8 cellular contexts compared by ENCODE assay signal in genomic region chr9:36407122-36407723, GRCh38. TPM values are rescaled to one million over a fixed set of nuclear protein-coding genes. Genes with fewer than 3 reads are reported as not detected.
DNase-seq lines count a peak whose midpoint lies in the region; ATAC-seq and TF ChIP-seq lines count a peak whose summit lies in the region.

No MANE protein-coding gene starts in this region.

- no peaks in the 10 kb centered on the region for H3K9me3 ChIP-seq in BE2C

- H3K27me3 ChIP-seq in BE2C: no peaks in the 10 kb centered on the region

- no peak overlapping the region for H3K4me3 ChIP-seq in BE2C (ENCODE audit: low read depth, low read length)
- no peak overlapping the region for H3K4me3 ChIP-seq in WI38 (ENCODE audit: low read depth, low read length)
- H3K4me3 ChIP-seq in cardiac fibroblast (replicated peaks in 1 of 2; ENCODE audit: low read depth in 2 of 2, low read length in 2 of 2): no peak overlapping the region

- peak; percentile 90 for TF ChIP-seq CTCF in BE2C (IDR thresholded peaks at IDR 0.05; ENCODE audit: low read depth, low read length)
- peak; percentile 83 for TF ChIP-seq CTCF in WI38 (IDR thresholded peaks at IDR 0.05; ENCODE audit: low read depth, low read length)
- TF ChIP-seq CTCF in cardiac fibroblast (IDR thresholded peaks at IDR 0.05; ENCODE audit: low read depth, low read length): peak; percentile 90

- no peaks in the 10 kb centered on the region for H3K36me3 ChIP-seq in BE2C

- H3K4me1 ChIP-seq in BE2C: peaks cover 3% of the 10 kb centered on the region; the same call in 1 of the 2 replicates

- ATAC-seq in GM21786 (IDR thresholded peaks at IDR 0.05; ENCODE audit: unreplicated experiment) (peak; percentile 43), GM21447 (IDR thresholded peaks at IDR 0.05; ENCODE audit: unreplicated experiment) (no peak)

- peak; percentile 55 for DNase-seq in BE2C
- peak; percentile 94 for DNase-seq in NCI-H2107 treated with DMSO at 0.1 percent for 48 hours (lab: John Stamatoyannopoulos, UW; ENCODE audit: unreplicated experiment)
- peak; percentile 78 to 79 for DNase-seq in cardiac fibroblast (ENCODE audit: low read depth in 2 of 2)
- DNase-seq in islet precursor cell: peak; percentile 77
- peak; percentile 20 to 32 (median 24) for DNase-seq in stimulated activated CD4-positive, alpha-beta T cell treated with anti-CD3 and anti-CD28 coated beads, Interleukin-1b, Interleukin-23, amount 100 ng/mL, for 24 hours (ENCODE audit: low read depth in 4 of 4, low spot score in 1 of 4)

RNA-seq across cellular contexts. Expression of gene RNF38, which starts 7.2 kb away (rescaled TPM):
- 2.8 TPM for polyA plus RNA-seq in BE2C (2012; ENCODE audit: insufficient read depth, insufficient read length, low read depth)

Comparison
In these comparisons a context has a peak if more than half of its experiments do, and no peak if none do; other contexts are left out.
1. DNase-seq: peak in every context shown above with its lines; median percentile 94 in NCI-H2107 treated with DMSO at 0.1 percent for 48 hours; 78 in cardiac fibroblast; 77 in islet precursor cell; 55 in BE2C; 24 in stimulated activated CD4-positive, alpha-beta T cell treated with anti-CD3 and anti-CD28 coated beads, Interleukin-1b, Interleukin-23, amount 100 ng/mL, for 24 hours.